Comparison of ENCODE assay signal across 9 cellular contexts in the genomic region with DNA sequence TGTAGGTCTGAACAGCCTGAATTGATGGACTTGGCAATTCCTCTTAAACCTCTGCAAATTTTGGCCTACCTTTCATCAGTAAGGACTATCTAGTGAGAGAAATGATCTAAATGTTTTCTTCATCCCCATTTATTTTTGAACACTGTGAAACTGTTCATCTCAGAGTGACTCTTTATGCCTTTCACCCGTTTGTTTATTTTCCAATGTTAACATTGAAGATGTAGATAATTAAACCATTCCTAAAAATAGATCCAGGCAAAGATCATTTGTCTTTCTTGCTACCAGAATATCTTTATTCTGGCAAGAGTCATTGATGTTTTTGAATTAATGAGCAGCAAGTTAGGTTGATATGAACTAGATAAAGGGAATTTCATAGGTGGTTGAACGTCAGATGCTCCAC. TPM values are rescaled to one million over a fixed set of nuclear protein-coding genes. Genes with fewer than 3 reads are reported as not detected.
DNase-seq lines count a peak whose midpoint lies in the region; ATAC-seq, FAIRE-seq and TF ChIP-seq lines count a peak whose summit lies in the region.
"Had no signal": no experiment of that assay in that cellular context is flagged by ENCODE, and none has a peak within 500 bp of the region (broad histone marks: within the 10 kb centered on the region; RNA-seq: fewer than 3 reads in every experiment).

No MANE protein-coding gene starts in this region.

- WGBS in A549 (ENCODE audit: missing lambda C conversion rate), result 8% methylated on average over 2 of the region's 2 CpGs
- 44 to 50% (median 49%) methylated on average over 2 of the region's 2 CpGs for WGBS in small intestine, 3 donors

- CTCF ChIA-PET in A549 (lab: Yijun Ruan, JAX), result interaction anchor here (1.2 to 3.3 kb wide), 2 partner anchors 12 to 82 kb away, joined by 4 to 11 read pairs; no protein-coding TSS in a partner anchor
- CTCF ChIA-PET in naive thymus-derived CD4-positive, alpha-beta T cell (lab: Charles Lee), result interaction anchor here (0.6 to 2.6 kb wide), 2 partner anchors 34 to 1452 kb away, joined by 3 to 8 read pairs; no protein-coding TSS in a partner anchor

- H3K9me3 Mint-ChIP-seq in central memory CD8-positive, alpha-beta T cell, result no peaks in the 10 kb centered on the region
- H3K9me3 Mint-ChIP-seq in naive thymus-derived CD4-positive, alpha-beta T cell, result peaks cover 0 to 1% (median 0%) of the 10 kb centered on the region in 11 donors

- H3K4me2 ChIP-seq in A549, result peak overlapping the region; percentile 93

- H3K27ac ChIP-seq in A549 (peak overlapping the region; percentile 85 to 87), small intestine (ENCODE audit: low read depth in 1 of 2, low read length in 1 of 2) (no peak overlapping the region)
- no peak overlapping the region for H3K27ac ChIP-seq in naive thymus-derived CD4-positive, alpha-beta T cell (ENCODE audit: low read depth, low read length)
- no peak overlapping the region for H3K27ac ChIP-seq in effector memory CD4-positive, alpha-beta T cell (ENCODE audit: insufficient read depth, low read length, poor library complexity, severe bottlenecking)

- H3K4me3 Mint-ChIP-seq in central memory CD8-positive, alpha-beta T cell, result peak overlapping the region; percentile 99
- H3K4me3 Mint-ChIP-seq in naive thymus-derived CD4-positive, alpha-beta T cell, result peak overlapping the region; percentile 48 to 99 (median 84)

- H3K36me3 ChIP-seq in naive thymus-derived CD4-positive, alpha-beta T cell (ENCODE audit: control insufficient read depth in 2 of 3, insufficient read depth in 3 of 3, low read length in 3 of 3), result peaks cover 0 to 5% (median 0%) of the 10 kb centered on the region in 3 experiments
- H3K36me3 ChIP-seq in effector memory CD4-positive, alpha-beta T cell (ENCODE audit: control insufficient read depth, insufficient read depth, low read length), result no peaks in the 10 kb centered on the region
- no peaks in the 10 kb centered on the region for H3K36me3 ChIP-seq in small intestine (ENCODE audit: control insufficient read depth in 2 of 2, insufficient read depth in 2 of 2, low read length in 2 of 2)

- H3K4me1 ChIP-seq in A549 (peaks cover 40% of the 10 kb centered on the region), small intestine (ENCODE audit: control insufficient read depth in 2 of 2, insufficient read depth in 1 of 2, low read depth in 1 of 2, low read length in 1 of 2) (peaks cover 7 to 9% of the 10 kb centered on the region in 2 donors)
- peaks cover 28 to 47% of the 10 kb centered on the region in 2 donors for H3K4me1 ChIP-seq in naive thymus-derived CD4-positive, alpha-beta T cell (ENCODE audit: control insufficient read depth in 2 of 2, insufficient read depth in 2 of 2, low read length in 2 of 2)
- peaks cover 16% of the 10 kb centered on the region for H3K4me1 ChIP-seq in effector memory CD4-positive, alpha-beta T cell (ENCODE audit: control insufficient read depth, insufficient read depth, low read length, poor library complexity, severe bottlenecking)

- POLR2A ChIA-PET in A549 (lab: Yijun Ruan, JAX), result interaction anchor here (1.3 to 2.4 kb wide), 2 partner anchors 14 to 127 kb away, joined by 3 to 6 read pairs; no protein-coding TSS in a partner anchor
- POLR2A ChIA-PET in naive thymus-derived CD4-positive, alpha-beta T cell (lab: Charles Lee), result interaction anchor here (0.8 to 5.8 kb wide), 4 partner anchors 10 to 31 kb away, joined by 3 to 76 read pairs (median 3); no protein-coding TSS in a partner anchor

- no peak for TF ChIP-seq EP300 in A549 (IDR thresholded peaks at IDR 0.05)

- H3K4me3 ChIP-seq in A549 (peak overlapping the region; percentile 83), LNCaP clone FGC (ENCODE audit: low read depth, low read length) (peak overlapping the region; percentile 90), small intestine (ENCODE audit: low read depth in 1 of 2, low read length in 2 of 2) (peak overlapping the region in 1 of 2 donors; percentile 53)
- peak overlapping the region; percentile 8 for H3K4me3 ChIP-seq in naive thymus-derived CD4-positive, alpha-beta T cell (ENCODE audit: low read length)
- no peak overlapping the region for H3K4me3 ChIP-seq in effector memory CD4-positive, alpha-beta T cell (ENCODE audit: insufficient read depth, low read depth, low read length, poor library complexity, severe bottlenecking)

- intact Hi-C loops in naive thymus-derived CD4-positive, alpha-beta T cell (cut with micrococcal nuclease), result no loop called here

- no peak for FAIRE-seq in A549 (lab: Jason Lieb, UNC)
- FAIRE-seq in small intestine (lab: Jason Lieb, UNC), result no peak

- no peak overlapping the region for H3K27ac Mint-ChIP-seq in central memory CD8-positive, alpha-beta T cell (ENCODE audit: low read depth)
- peak overlapping the region in 2 of 9 donors; percentile 7 to 52 for H3K27ac Mint-ChIP-seq in naive thymus-derived CD4-positive, alpha-beta T cell

- DNase-seq in A549 (ENCODE audit: low read depth in 1 of 2, low spot score in 1 of 2), result no peak
- no peak for DNase-seq in LNCaP clone FGC (ENCODE audit: low read depth)
- no peak for DNase-seq in central memory CD8-positive, alpha-beta T cell (ENCODE audit: low spot score in 2 of 2)
- DNase-seq in naive thymus-derived CD4-positive, alpha-beta T cell, result no peak
- DNase-seq in effector memory CD4-positive, alpha-beta T cell, result no peak
- DNase-seq in small intestine, result no peak
- DNase-seq in NCI-H2081 treated with DMSO at 0.1 percent for 48 hours (lab: John Stamatoyannopoulos, UW), result no peak
- DNase-seq: head of caudate nucleus had no signal

- H3K27me3 ChIP-seq in naive thymus-derived CD4-positive, alpha-beta T cell (ENCODE audit: control insufficient read depth in 2 of 2, insufficient read depth in 2 of 2, low read length in 2 of 2), result no peaks in the 10 kb centered on the region
- no peaks in the 10 kb centered on the region for H3K27me3 ChIP-seq in effector memory CD4-positive, alpha-beta T cell (replicated peaks; ENCODE audit: control insufficient read depth, insufficient read depth, low read length, poor library complexity, severe bottlenecking)
- H3K27me3 ChIP-seq in small intestine (ENCODE audit: control insufficient read depth in 2 of 2, insufficient read depth in 2 of 2, low read length in 2 of 2), result no peaks in the 10 kb centered on the region

- peaks cover 14% of the 10 kb centered on the region for H3K36me3 Mint-ChIP-seq in central memory CD8-positive, alpha-beta T cell (ENCODE audit: insufficient read depth)
- H3K36me3 Mint-ChIP-seq in naive thymus-derived CD4-positive, alpha-beta T cell, result peaks cover 0 to 13% (median 4%) of the 10 kb centered on the region in 5 donors

- H3K4me1 Mint-ChIP-seq in central memory CD8-positive, alpha-beta T cell, result peaks cover 73% of the 10 kb centered on the region
- peaks cover 48 to 96% (median 75%) of the 10 kb centered on the region in 7 donors for H3K4me1 Mint-ChIP-seq in naive thymus-derived CD4-positive, alpha-beta T cell

- TF ChIP-seq POLR2A in A549 (IDR thresholded peaks at IDR 0.05; ENCODE audit: low read length), result no peak

- no peak for TF ChIP-seq RAD21 in A549 (conservative IDR thresholded peaks at IDR 0.05 in 1 of 2, IDR thresholded peaks at IDR 0.05 in 1 of 2)

- H3K9me3 ChIP-seq in A549 (no peaks in the 10 kb centered on the region), small intestine (ENCODE audit: control insufficient read depth, low read depth) (no peaks in the 10 kb centered on the region)
- H3K9me3 ChIP-seq in naive thymus-derived CD4-positive, alpha-beta T cell (ENCODE audit: control insufficient read depth in 2 of 3, low read length in 3 of 3), result no peaks in the 10 kb centered on the region
- no peaks in the 10 kb centered on the region for H3K9me3 ChIP-seq in effector memory CD4-positive, alpha-beta T cell (ENCODE audit: control insufficient read depth, low read length)

- no peaks in the 10 kb centered on the region for H3K27me3 Mint-ChIP-seq in central memory CD8-positive, alpha-beta T cell
- H3K27me3 Mint-ChIP-seq in naive thymus-derived CD4-positive, alpha-beta T cell, result no peaks in the 10 kb centered on the region

- ATAC-seq in A549 (no peak), HG02884 (IDR thresholded peaks at IDR 0.05; ENCODE audit: unreplicated experiment) (no peak)
- ATAC-seq in central memory CD8-positive, alpha-beta T cell (replicated peaks; ENCODE audit: extremely low read depth, poor library complexity, severe bottlenecking), result no peak
- ATAC-seq in naive thymus-derived CD4-positive, alpha-beta T cell, result no peak

- TF ChIP-seq CTCF in A549 (IDR thresholded peaks at IDR 0.05), result no peak
- no peak for TF ChIP-seq CTCF in LNCaP clone FGC (IDR thresholded peaks at IDR 0.05; ENCODE audit: control insufficient read depth, extremely low read depth, insufficient read depth)

TF ChIP-seq in A549, 52 proteins besides CTCF, POLR2A, EP300 and RAD21:
- TF ChIP-seq CHD4 (IDR thresholded peaks at IDR 0.05; ENCODE audit: borderline replicate concordance) (no peak), JUNB (IDR thresholded peaks at IDR 0.05) (no peak), HOXA7 (CRISPR knock-in tag; IDR thresholded peaks at IDR 0.05) (no peak), CHD2 (IDR thresholded peaks at IDR 0.05; ENCODE audit: low read length, partially characterized antibody) (no peak), NFE2L2 (conservative IDR thresholded peaks at IDR 0.05; ENCODE audit: low read length) (no peak), ZSCAN20 (CRISPR knock-in tag; IDR thresholded peaks at IDR 0.05) (no peak), CEBPB (IDR thresholded peaks at IDR 0.05) (no peak)
- TF ChIP-seq, protein P1, sequence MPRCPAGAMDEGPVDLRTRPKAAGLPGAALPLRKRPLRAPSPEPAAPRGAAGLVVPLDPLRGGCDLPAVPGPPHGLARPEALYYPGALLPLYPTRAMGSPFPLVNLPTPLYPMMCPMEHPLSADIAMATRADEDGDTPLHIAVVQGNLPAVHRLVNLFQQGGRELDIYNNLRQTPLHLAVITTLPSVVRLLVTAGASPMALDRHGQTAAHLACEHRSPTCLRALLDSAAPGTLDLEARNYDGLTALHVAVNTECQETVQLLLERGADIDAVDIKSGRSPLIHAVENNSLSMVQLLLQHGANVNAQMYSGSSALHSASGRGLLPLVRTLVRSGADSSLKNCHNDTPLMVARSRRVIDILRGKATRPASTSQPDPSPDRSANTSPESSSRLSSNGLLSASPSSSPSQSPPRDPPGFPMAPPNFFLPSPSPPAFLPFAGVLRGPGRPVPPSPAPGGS (IDR thresholded peaks at IDR 0.05), result no peak

RNA-seq across cellular contexts. Expression of a gene that starts 3.2 kb away (rescaled TPM):
- polyA plus RNA-seq in A549 (2011; rRNA removed) (49.1 and 50.0 TPM in 2 replicates), A549 (2017; fragmentation: RNase III; extraction: RNeasy Plus Mini Kit Qiagen cat#74134 plus additional on column Dnase treatment) (8.4 to 11.4 TPM (median 10.5 TPM) in 3 replicates), small intestine (10 to 100 TPM in 1 of 3 donors, 1 to 10 TPM in 2; 7.8 to 17.8 (median 8.1) TPM)
- 7.1 and 9.7 TPM in 2 replicates for polyA plus RNA-seq in A549 (2012; cell fraction: cytosol; rRNA removed)
- polyA plus RNA-seq in A549 (2012; cell fraction: nucleus; rRNA removed), result 5.3 and 6.8 TPM in 2 replicates
- 104 and 110 TPM in 2 replicates for polyA minus RNA-seq in A549 (2011; rRNA and poly(A)+ RNA removed)
- total RNA-seq in naive thymus-derived CD4-positive, alpha-beta T cell, result 10 to 100 TPM; 12.6 to 40.4 (median 17.5) TPM
- 1 to 10 TPM; 3.9 to 6.9 TPM for polyA plus RNA-seq in naive thymus-derived CD4-positive, alpha-beta T cell

Comparison
In these comparisons a context has a peak if more than half of its experiments do, and no peak if none do; other contexts are left out.
1. H3K27ac ChIP-seq: peak in A549 (2 of 2); none in naive thymus-derived CD4-positive, alpha-beta T cell (single experiment), effector memory CD4-positive, alpha-beta T cell (single experiment) and small intestine (0 of 2).